In the genomic region with DNA sequence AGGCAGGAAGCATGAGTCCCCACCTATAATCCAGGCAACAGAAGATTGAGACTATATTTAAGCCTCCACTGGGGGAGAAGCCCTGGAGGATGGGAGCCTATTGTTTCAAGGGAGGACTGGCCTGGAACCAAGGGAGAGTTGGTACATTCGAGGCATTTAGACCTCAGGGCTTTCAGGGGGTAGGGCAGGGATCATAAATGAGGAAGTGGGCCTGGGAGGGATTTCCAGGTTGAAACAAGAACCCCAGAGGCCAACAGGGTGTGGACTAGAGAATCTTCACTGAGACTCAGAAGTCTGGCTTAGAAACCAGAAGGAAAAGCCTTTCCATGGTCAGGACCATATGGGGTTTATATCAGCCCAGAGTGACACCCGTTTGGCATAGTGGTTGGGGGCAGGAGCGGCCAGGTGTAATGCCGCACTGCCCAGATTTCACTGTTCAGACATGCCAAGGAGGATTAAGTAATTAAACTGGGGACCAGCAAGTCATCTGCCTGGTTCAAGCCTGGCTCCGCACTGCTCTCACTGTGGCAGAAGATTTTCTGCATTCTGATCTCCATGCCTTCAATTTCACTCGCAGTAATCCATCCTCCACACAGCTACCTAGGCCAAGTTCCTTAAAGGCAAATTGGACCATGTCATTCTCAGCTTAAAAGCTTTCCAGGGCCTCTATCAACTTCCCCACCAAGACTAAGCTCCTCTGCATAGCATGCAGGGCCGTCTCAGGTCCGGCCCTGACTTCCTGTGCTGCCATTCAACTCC, we compare ENCODE assay signal across 21 cellular contexts. TPM values are rescaled to one million over a fixed set of nuclear protein-coding genes. Genes with fewer than 3 reads are reported as not detected.
DNase-seq lines count a peak whose midpoint lies in the region; ATAC-seq, FAIRE-seq and TF ChIP-seq lines count a peak whose summit lies in the region.
"Had no signal": no experiment of that assay in that cellular context is flagged by ENCODE, and none has a peak within 500 bp of the region (broad histone marks: within the 10 kb centered on the region; RNA-seq: fewer than 3 reads in every experiment).

No MANE protein-coding gene starts in this region.

- FAIRE-seq in H1 (lab: Jason Lieb, UNC): no peak
- FAIRE-seq: K562 had no signal

- no peaks in the 10 kb centered on the region for H3K9me3 ChIP-seq in H1 (ENCODE audit: insufficient read depth in 2 of 2, low read depth in 1 of 2, low read length in 1 of 2)
- H3K9me3 ChIP-seq: BE2C, Peyer's patch had no signal

- no peaks in the 10 kb centered on the region for H3K27me3 ChIP-seq in H1 (replicated peaks in 1 of 4; ENCODE audit: control insufficient read depth in 3 of 4, extremely low read depth in 1 of 4, insufficient read depth in 3 of 4, low read length in 3 of 4)
- H3K27me3 ChIP-seq: BE2C, Peyer's patch had no signal

- H3K79me1 ChIP-seq in H1 (ENCODE audit: low read depth, low read length): no peaks in the 10 kb centered on the region

- CTCF ChIA-PET in H1 (lab: Charles Lee; ENCODE audit: partially characterized antibody) (interaction anchor here (0.6 to 2.5 kb wide), 8 partner anchors 9 to 439 kb away, joined by 3 to 13 read pairs (median 3); a partner anchor contains a TSS), RWPE1 (lab: Yijun Ruan, JAX) (interaction anchor here (1.5 kb wide), 1 partner anchor 18 kb away, joined by 3 read pairs; no protein-coding TSS in a partner anchor)

- no peak overlapping the region for H2BK120ac ChIP-seq in H1 (replicated peaks; ENCODE audit: low read depth, low read length)

- H3K23ac ChIP-seq in H1 (ENCODE audit: insufficient read length): no peak overlapping the region

- no peaks in the 10 kb centered on the region for H3K79me2 ChIP-seq in H1 (ENCODE audit: control insufficient read depth in 1 of 2, insufficient read depth in 2 of 2, low read length in 2 of 2)

- TF ChIP-seq CTCF in natural killer cell (IDR thresholded peaks at IDR 0.05) (no peak), H1 (IDR thresholded peaks at IDR 0.05; ENCODE audit: control extremely low read depth in 1 of 3, insufficient read depth in 1 of 3, low read depth in 1 of 3, low read length in 3 of 3) (no peak), RWPE1 (conservative IDR thresholded peaks at IDR 0.05; ENCODE audit: low read depth) (no peak)

- H2BK12ac ChIP-seq in H1 (ENCODE audit: low read depth, low read length): peak overlapping the region; percentile 60; the same call in 1 of the 2 replicates

- no peak overlapping the region for H3K18ac ChIP-seq in H1 (ENCODE audit: extremely low read depth, low read length)

- H4K20me1 ChIP-seq in H1 (replicated peaks in 1 of 2; ENCODE audit: control insufficient read depth in 1 of 2, insufficient read depth in 2 of 2, low read length in 2 of 2): no peaks in the 10 kb centered on the region

- H3K27ac Mint-ChIP-seq in natural killer cell treated with Interleukin-12 subunit alpha and Interleukin-12 subunit beta and Interleukin-15 and Interleukin-18, amount 100 ng/mL, for 72 hours: no peak overlapping the region
- H3K27ac Mint-ChIP-seq in natural killer cell: peak overlapping the region in 1 of 2 donors; percentile 52
- H3K27ac Mint-ChIP-seq in stimulated activated naive B cell treated with anti-CD40 and anti-IgM and Interleukin-4, amounts not matched to agents 10 μg/mL and 1 μg/mL and 100 μg/mL, for 72 hours: no peak overlapping the region
- H3K27ac Mint-ChIP-seq: CD8-positive, alpha-beta T cell had no signal

- no peaks in the 10 kb centered on the region; a peak in 1 of 7 replicates for H3K4me1 ChIP-seq in H1 (replicated peaks in 1 of 4; ENCODE audit: control insufficient read depth in 3 of 4, insufficient read depth in 4 of 4, low read length in 3 of 4)
- H3K4me1 ChIP-seq: Peyer's patch had no signal

- no peak overlapping the region for H3K4me2 ChIP-seq in H1 (ENCODE audit: insufficient read depth in 1 of 2, low read depth in 2 of 2, low read length in 2 of 2)

- no peak overlapping the region for H3K4me3 ChIP-seq in H1 (ENCODE audit: extremely low read depth in 1 of 4, insufficient read depth in 2 of 4, low read depth in 3 of 4, low read length in 4 of 4)
- H3K4me3 ChIP-seq: K562, Peyer's patch had no signal

- no peak for TF ChIP-seq POLR2A in H1 (IDR thresholded peaks at IDR 0.05; ENCODE audit: control extremely low read depth in 1 of 2, low read depth in 2 of 2, low read length in 2 of 2)

- H2BK5ac ChIP-seq in H1 (ENCODE audit: low read depth, low read length): 0 out of 2 replicates have a peak overlapping the region, but pooled peaks have one; percentile 24

- no peak overlapping the region for H3K27ac ChIP-seq in H1 (ENCODE audit: low read depth, low read length)
- H3K27ac ChIP-seq in RWPE1: no peak overlapping the region
- H3K27ac ChIP-seq: Peyer's patch had no signal

- no peak overlapping the region for H3K14ac ChIP-seq in H1 (ENCODE audit: insufficient read length)

- H2BK20ac ChIP-seq in H1 (ENCODE audit: low read length): no peak overlapping the region

- no peaks in the 10 kb centered on the region for H3K36me3 Mint-ChIP-seq in natural killer cell treated with Interleukin-12 subunit alpha and Interleukin-12 subunit beta and Interleukin-15 and Interleukin-18, amount 100 ng/mL, for 72 hours
- H3K36me3 Mint-ChIP-seq in natural killer cell: no peaks in the 10 kb centered on the region
- no peaks in the 10 kb centered on the region for H3K36me3 Mint-ChIP-seq in stimulated activated naive B cell treated with anti-CD40 and anti-IgM and Interleukin-4, amounts not matched to agents 10 μg/mL and 1 μg/mL and 100 μg/mL, for 72 hours
- H3K36me3 Mint-ChIP-seq: CD8-positive, alpha-beta T cell had no signal

- DNase-seq in natural killer cell treated with Interleukin-12 subunit alpha and Interleukin-12 subunit beta and Interleukin-15 and Interleukin-18, amount 100 ng/mL, for 72 hours (ENCODE audit: low spot score): peak; percentile 12
- DNase-seq in natural killer cell (no peak), NCI-H524 treated with DMSO at 0.1 percent for 48 hours (lab: John Stamatoyannopoulos, UW) (peak; percentile 56), H1 (ENCODE audit: low read depth in 1 of 2, low spot score in 2 of 2) (no peak), islet precursor cell (no peak), RWPE1 (ENCODE audit: low spot score) (no peak)
- DNase-seq in stimulated activated naive B cell treated with anti-CD40 and anti-IgM and Interleukin-4, amounts not matched to agents 10 μg/mL and 1 μg/mL and 100 μg/mL, for 72 hours: no peak
- DNase-seq in activated naive CD4-positive, alpha-beta T cell treated with anti-CD3 and anti-CD28 coated beads, Interleukin-2, amount 50 U/mL, for 16 hours: no peak
- DNase-seq: BE2C; Calu3; CD8-positive, alpha-beta T cell; EL; NCI-H1417 treated with DMSO at 0.1 percent for 48 hours; NCI-H187 treated with DMSO at 0.1 percent for 48 hours; NCI-H226; NCI-H526 treated with DMSO at 0.1 percent for 48 hours; Peyer's patch; Right ventricle myocardium superior had no signal

- no peak overlapping the region for H4K5ac ChIP-seq in H1 (ENCODE audit: insufficient read length, low read depth, low read length)

- H2AK5ac ChIP-seq in H1 (ENCODE audit: low read depth, low read length): no peak overlapping the region

- no peak overlapping the region for H2AFZ ChIP-seq in H1 (ENCODE audit: low read length)

- no peaks in the 10 kb centered on the region for H3K36me3 ChIP-seq in H1 (ENCODE audit: control insufficient read depth in 2 of 4, insufficient read depth in 4 of 4, low read length in 3 of 4)
- H3K36me3 ChIP-seq: BE2C, Peyer's patch had no signal

- H3K4me3 Mint-ChIP-seq in natural killer cell treated with Interleukin-12 subunit alpha and Interleukin-12 subunit beta and Interleukin-15 and Interleukin-18, amount 100 ng/mL, for 72 hours: no peak overlapping the region
- no peak overlapping the region for H3K4me3 Mint-ChIP-seq in natural killer cell
- peak overlapping the region in 1 of 2 donors; percentile 10 for H3K4me3 Mint-ChIP-seq in stimulated activated naive B cell treated with anti-CD40 and anti-IgM and Interleukin-4, amounts not matched to agents 10 μg/mL and 1 μg/mL and 100 μg/mL, for 72 hours
- H3K4me3 Mint-ChIP-seq: CD8-positive, alpha-beta T cell had no signal

- ATAC-seq in natural killer cell treated with Interleukin-12 subunit alpha and Interleukin-12 subunit beta and Interleukin-15 and Interleukin-18, amount 100 ng/mL, for 72 hours: no peak
- no peak for ATAC-seq in natural killer cell
- ATAC-seq in stimulated activated naive B cell treated with anti-CD40 and anti-IgM and Interleukin-4, amounts not matched to agents 10 μg/mL and 1 μg/mL and 100 μg/mL, for 72 hours (replicated peaks): peak; percentile 60 to 69
- ATAC-seq: CD8-positive, alpha-beta T cell; K562 had no signal

- H3K9ac ChIP-seq in H1 (replicated peaks in 1 of 4; ENCODE audit: extremely low read depth in 1 of 4, low read depth in 3 of 4, low read length in 3 of 4): no peak overlapping the region

- H3K9me3 Mint-ChIP-seq in natural killer cell treated with Interleukin-12 subunit alpha and Interleukin-12 subunit beta and Interleukin-15 and Interleukin-18, amount 100 ng/mL, for 72 hours: no peaks in the 10 kb centered on the region
- H3K9me3 Mint-ChIP-seq in natural killer cell: no peaks in the 10 kb centered on the region
- H3K9me3 Mint-ChIP-seq in stimulated activated naive B cell treated with anti-CD40 and anti-IgM and Interleukin-4, amounts not matched to agents 10 μg/mL and 1 μg/mL and 100 μg/mL, for 72 hours: no peaks in the 10 kb centered on the region
- H3K9me3 Mint-ChIP-seq: CD8-positive, alpha-beta T cell had no signal

- H4K91ac ChIP-seq in H1 (replicated peaks; ENCODE audit: insufficient read length, low read length): no peak overlapping the region

- no peaks in the 10 kb centered on the region; the same call in 1 of the 2 replicates for H3K23me2 ChIP-seq in H1 (ENCODE audit: low read depth, low read length)

- no peak overlapping the region; the same call in 1 of the 2 replicates for H4K8ac ChIP-seq in H1 (ENCODE audit: extremely low read depth, insufficient read depth, low read length)

- intact Hi-C loops in natural killer cell (cut with micrococcal nuclease): no loop called here

- POLR2A ChIA-PET in H1 (lab: Charles Lee; ENCODE audit: partially characterized antibody): interaction anchor here (0.6 kb wide), 1 partner anchor 13 kb away, joined by 4 read pairs; no protein-coding TSS in a partner anchor
- POLR2A ChIA-PET in RWPE1 (lab: Yijun Ruan, JAX; ENCODE audit: low non-redundant PET): no interaction called here

- H3K27me3 Mint-ChIP-seq in natural killer cell treated with Interleukin-12 subunit alpha and Interleukin-12 subunit beta and Interleukin-15 and Interleukin-18, amount 100 ng/mL, for 72 hours: peaks cover 0 to 2% of the 10 kb centered on the region in 2 donors
- H3K27me3 Mint-ChIP-seq in natural killer cell (ENCODE audit: low read depth in 2 of 2): no peaks in the 10 kb centered on the region
- H3K27me3 Mint-ChIP-seq in stimulated activated naive B cell treated with anti-CD40 and anti-IgM and Interleukin-4, amounts not matched to agents 10 μg/mL and 1 μg/mL and 100 μg/mL, for 72 hours: no peaks in the 10 kb centered on the region

- no peak for TF ChIP-seq EP300 in H1 (IDR thresholded peaks at IDR 0.05; ENCODE audit: borderline replicate concordance in 1 of 2, low read depth in 2 of 2, low read length in 2 of 2)

- no peak overlapping the region for H3K4ac ChIP-seq in H1 (replicated peaks; ENCODE audit: insufficient read length, low read depth, low read length)

- 87% methylated on average over 6 of the region's 8 CpGs; no CpG with 5 or more reads in 1 of the 2 experiments for WGBS in H1 (ENCODE audit: extremely low coverage in 1 of 2, insufficient coverage in 1 of 2, insufficient read length in 1 of 2, insufficient replicate concordance in 2 of 2, low coverage in 1 of 2, low lambda C conversion rate in 2 of 2, missing lambda C conversion rate in 1 of 2), 2 experiments

- no peak for TF ChIP-seq RAD21 in H1 (IDR thresholded peaks at IDR 0.05 in 1 of 2, conservative IDR thresholded peaks at IDR 0.05 in 1 of 2; ENCODE audit: low read depth in 2 of 2, low read length in 2 of 2)

- peaks cover 11 to 13% of the 10 kb centered on the region in 2 donors for H3K4me1 Mint-ChIP-seq in natural killer cell treated with Interleukin-12 subunit alpha and Interleukin-12 subunit beta and Interleukin-15 and Interleukin-18, amount 100 ng/mL, for 72 hours (ENCODE audit: low read depth in 2 of 2)
- H3K4me1 Mint-ChIP-seq in natural killer cell: peaks cover 17 to 29% of the 10 kb centered on the region in 2 donors
- peaks cover 9 to 25% of the 10 kb centered on the region in 2 donors for H3K4me1 Mint-ChIP-seq in stimulated activated naive B cell treated with anti-CD40 and anti-IgM and Interleukin-4, amounts not matched to agents 10 μg/mL and 1 μg/mL and 100 μg/mL, for 72 hours

- H2BK15ac ChIP-seq in H1 (ENCODE audit: low read length): no peak overlapping the region

- no peak overlapping the region for H3K56ac ChIP-seq in H1 (replicated peaks; ENCODE audit: insufficient read length, low read depth, low read length)

RNA-seq across cellular contexts. Expression of a gene that starts 17.8 kb away (rescaled TPM):
- under 1 TPM; 0.29 to 0.50 TPM for total RNA-seq in natural killer cell treated with Interleukin-12 subunit alpha and Interleukin-12 subunit beta and Interleukin-15 and Interleukin-18, amount 100 ng/mL, for 72 hours
- 1 to 10 TPM; 3.0 to 3.6 (median 3.5) TPM for total RNA-seq in natural killer cell
- total RNA-seq in H1 (2021; fragmentation: NEBNext Ultra II Directional; extraction: Animal tissue kit (Norgen Biotek cat#: 25700)): 2.3 TPM in 2 replicates
- polyA plus RNA-seq in H1 (2011; rRNA removed): 2.3 and 2.9 TPM in 2 replicates
- 2.1 TPM for polyA plus RNA-seq in H1 (2011; cell fraction: cytosol; rRNA removed)
- polyA plus RNA-seq in H1 (2011; cell fraction: nucleus; rRNA removed): 5.0 TPM
- polyA plus RNA-seq in H1 (2012, experiment 1 of 2): 0.64 to 1.5 TPM (median 1.2 TPM) in 4 replicates
- polyA plus RNA-seq in H1 (2012, experiment 2 of 2): 0.75 TPM
- 2.1 TPM for polyA plus RNA-seq in H1 (2013, experiment 1 of 2)
- polyA plus RNA-seq in H1 (2013, experiment 2 of 2): 2.3 TPM
- polyA minus RNA-seq in H1 (2011; rRNA and poly(A)+ RNA removed): 3.2 and 3.8 TPM in 2 replicates
- polyA minus RNA-seq in H1 (2011; cell fraction: cytosol; rRNA and poly(A)+ RNA removed): 2.9 TPM
- 6.2 TPM for polyA minus RNA-seq in H1 (2011; cell fraction: nucleus; rRNA and poly(A)+ RNA removed)
- total RNA-seq: A172, Calu3, H4, K562, Right ventricle myocardium superior had no signal
- polyA plus RNA-seq: K562 had no signal

Comparison
In these comparisons a context has a peak if more than half of its experiments do, and no peak if none do; other contexts are left out.
1. DNase-seq: peak in natural killer cell treated with Interleukin-12 subunit alpha and Interleukin-12 subunit beta and Interleukin-15 and Interleukin-18, amount 100 ng/mL, for 72 hours (single experiment) and NCI-H524 treated with DMSO at 0.1 percent for 48 hours (single experiment); none in natural killer cell (single experiment), H1 (0 of 2), stimulated activated naive B cell treated with anti-CD40 and anti-IgM and Interleukin-4, amounts not matched to agents 10 μg/mL and 1 μg/mL and 100 μg/mL, for 72 hours (single experiment), activated naive CD4-positive, alpha-beta T cell treated with anti-CD3 and anti-CD28 coated beads, Interleukin-2, amount 50 U/mL, for 16 hours (single experiment), islet precursor cell (single experiment) and RWPE1 (single experiment).
2. ATAC-seq: peak in stimulated activated naive B cell treated with anti-CD40 and anti-IgM and Interleukin-4, amounts not matched to agents 10 μg/mL and 1 μg/mL and 100 μg/mL, for 72 hours (2 of 2); none in natural killer cell treated with Interleukin-12 subunit alpha and Interleukin-12 subunit beta and Interleukin-15 and Interleukin-18, amount 100 ng/mL, for 72 hours (0 of 2) and natural killer cell (0 of 3).